Comparison of ENCODE assay signal across 17 cellular contexts in genomic region chr21:37292946-37293345, GRCh38.
"Had no signal": no experiment of that assay in that cellular context is flagged by ENCODE, and none has a peak within 500 bp of the region (broad histone marks: within the 10 kb centered on the region; RNA-seq: fewer than 3 reads in every experiment).

No MANE protein-coding gene starts in this region.

- H3K27ac ChIP-seq: colonic mucosa, left lung, neutrophil, tibial artery, VCaP had no signal

- ATAC-seq: left lung; mucosa of descending colon; naive thymus-derived CD4-positive, alpha-beta T cell; stimulated activated naive B cell treated with anti-CD40 and anti-IgM and Interleukin-4, amounts not matched to agents 10 μg/mL and 1 μg/mL and 100 μg/mL, for 72 hours had no signal

- H3K4me1 ChIP-seq: colonic mucosa had no signal

- H3K4me3 ChIP-seq: colonic mucosa, left lung, mucosa of descending colon, tibial artery had no signal

- H3K27me3 ChIP-seq: colonic mucosa, left lung, neutrophil, tibial artery had no signal

- H3K9me3 ChIP-seq: colonic mucosa, left lung, mucosa of descending colon, neutrophil, tibial artery had no signal

- DNase-seq: activated CD4-positive, alpha-beta T cell treated with anti-CD3 and anti-CD28 coated beads for 1 hour; activated CD4-positive, alpha-beta T cell treated with anti-CD3 and anti-CD28 coated beads, Interleukin-2, amount 50 U/mL, for 4 hours; activated naive CD4-positive, alpha-beta T cell treated with Interleukin-2 at 50 U/mL for 16 hours; activated T-cell treated with anti-CD3 and anti-CD28 coated beads for 4 hours; caudate nucleus; colonic mucosa; effector CD8-positive, alpha-beta T cell; hippocampal formation; kidney; left lung; mucosa of descending colon; naive thymus-derived CD4-positive, alpha-beta T cell; stimulated activated naive B cell treated with anti-CD40 and anti-IgM and Interleukin-4, amounts not matched to agents 10 μg/mL and 1 μg/mL and 100 μg/mL, for 72 hours; T-helper 9 cell; tibial artery had no signal

- H3K36me3 ChIP-seq: colonic mucosa, left lung, neutrophil, tibial artery had no signal
